Comparison of ENCODE assay signal across 31 cellular contexts in genomic region chr4:4299006-4299405, GRCh38.
"Had no signal": no experiment of that assay in that cellular context is flagged by ENCODE, and none has a peak within 500 bp of the region (broad histone marks: within the 10 kb centered on the region; RNA-seq: fewer than 3 reads in every experiment).

No MANE protein-coding gene starts in this region.

- ATAC-seq: activated T-cell treated with anti-CD3 and anti-CD28 coated beads, Interleukin-2, amount 50 U/mL, for 4 hours; left ventricle myocardium superior; mucosa of descending colon; psoas muscle; stimulated activated memory B cell treated with anti-CD40 and anti-IgM and Interleukin-4, amounts not matched to agents 10 μg/mL and 1 μg/mL and 100 μg/mL, for 72 hours; stimulated activated naive CD8-positive, alpha-beta T cell treated with anti-CD3 and anti-CD28 coated beads, Interleukin-15, amount 100 ng/mL, for 72 hours had no signal

- DNase-seq: activated CD4-positive, alpha-beta T cell treated with anti-CD3 and anti-CD28 coated beads for 4 hours; activated CD4-positive, alpha-beta T cell treated with anti-CD3 and anti-CD28 coated beads, Interleukin-2, amount 50 U/mL, for 48 hours; activated CD8-positive, alpha-beta memory T cell treated with anti-CD3 and anti-CD28 coated beads, Interleukin-2, amount 50 U/mL, for 48 hours; activated effector memory CD4-positive, alpha-beta T cell treated with Interleukin-2 at 50 U/mL for 16 hours; activated naive CD4-positive, alpha-beta T cell treated with Interleukin-2 at 50 U/mL for 16 hours; activated naive CD8-positive, alpha-beta T cell treated with anti-CD3 and anti-CD28 coated beads for 36 hours; activated T-cell treated with anti-CD3 and anti-CD28 coated beads, Interleukin-2, amount 50 U/mL, for 4 hours; amniotic stem cell; brain microvascular endothelial cell; caudate nucleus; effector CD4-positive, alpha-beta T cell; esophagus squamous epithelium; foreskin melanocyte; islet precursor cell; left ventricle myocardium superior; mucosa of descending colon; nucleus accumbens; psoas muscle; sigmoid colon; small intestine; stimulated activated CD4-positive, alpha-beta T cell treated with anti-CD3 and anti-CD28 coated beads, Interleukin-4, amount 100 ng/mL, for 24 hours; stimulated activated naive CD8-positive, alpha-beta T cell treated with anti-CD3 and anti-CD28 coated beads, Interleukin-15, amount 100 ng/mL, for 72 hours; T-helper 9 cell; thyroid gland; upper lobe of left lung had no signal

- H3K27me3 ChIP-seq: brain microvascular endothelial cell, esophagus squamous epithelium, hepatocyte, sigmoid colon, thyroid gland, upper lobe of left lung had no signal

- H3K4me1 ChIP-seq: esophagus squamous epithelium, parathyroid adenoma, sigmoid colon, thyroid gland, upper lobe of left lung had no signal

- H3K27ac Mint-ChIP-seq: activated naive CD8-positive, alpha-beta T cell treated with anti-CD3 and anti-CD28 coated beads for 36 hours; dendritic cell treated with granulocyte-macrophage colony-stimulating factor and Interleukin-4, amounts not matched to agents 40 ng/mL and 50 ng/mL, for 4 days; stimulated activated memory B cell treated with anti-CD40 and anti-IgM and Interleukin-4, amounts not matched to agents 10 μg/mL and 1 μg/mL and 100 μg/mL, for 72 hours; stimulated activated naive CD8-positive, alpha-beta T cell treated with anti-CD3 and anti-CD28 coated beads, Interleukin-15, amount 100 ng/mL, for 72 hours had no signal

- H3K4me3 ChIP-seq: esophagus squamous epithelium, hepatocyte, mucosa of descending colon, psoas muscle, sigmoid colon, thyroid gland, upper lobe of left lung had no signal

- H3K27ac ChIP-seq: brain microvascular endothelial cell, epithelial cell of prostate, esophagus squamous epithelium, hepatocyte, parathyroid adenoma, psoas muscle, sigmoid colon, thyroid gland, upper lobe of left lung, VCaP had no signal

- H3K9me3 Mint-ChIP-seq: activated T-cell treated with anti-CD3 and anti-CD28 coated beads, Interleukin-2, amount 50 U/mL, for 4 hours; dendritic cell treated with granulocyte-macrophage colony-stimulating factor and Interleukin-4, amounts not matched to agents 40 ng/mL and 50 ng/mL, for 4 days; stimulated activated naive CD8-positive, alpha-beta T cell treated with anti-CD3 and anti-CD28 coated beads, Interleukin-15, amount 100 ng/mL, for 72 hours had no signal

- H3K9me3 ChIP-seq: esophagus squamous epithelium, mucosa of descending colon, psoas muscle, sigmoid colon, thyroid gland, upper lobe of left lung had no signal

- H3K4me3 Mint-ChIP-seq: activated naive CD8-positive, alpha-beta T cell treated with anti-CD3 and anti-CD28 coated beads for 36 hours; activated T-cell treated with anti-CD3 and anti-CD28 coated beads, Interleukin-2, amount 50 U/mL, for 4 hours; dendritic cell treated with granulocyte-macrophage colony-stimulating factor and Interleukin-4, amounts not matched to agents 40 ng/mL and 50 ng/mL, for 4 days; stimulated activated memory B cell treated with anti-CD40 and anti-IgM and Interleukin-4, amounts not matched to agents 10 μg/mL and 1 μg/mL and 100 μg/mL, for 72 hours; stimulated activated naive CD8-positive, alpha-beta T cell treated with anti-CD3 and anti-CD28 coated beads, Interleukin-15, amount 100 ng/mL, for 72 hours had no signal

- H3K27me3 Mint-ChIP-seq: activated naive CD8-positive, alpha-beta T cell treated with anti-CD3 and anti-CD28 coated beads for 36 hours; dendritic cell treated with granulocyte-macrophage colony-stimulating factor and Interleukin-4, amounts not matched to agents 40 ng/mL and 50 ng/mL, for 4 days; stimulated activated memory B cell treated with anti-CD40 and anti-IgM and Interleukin-4, amounts not matched to agents 10 μg/mL and 1 μg/mL and 100 μg/mL, for 72 hours; stimulated activated naive CD8-positive, alpha-beta T cell treated with anti-CD3 and anti-CD28 coated beads, Interleukin-15, amount 100 ng/mL, for 72 hours had no signal
